9 cellular contexts compared by ENCODE assay signal in the genomic region with DNA sequence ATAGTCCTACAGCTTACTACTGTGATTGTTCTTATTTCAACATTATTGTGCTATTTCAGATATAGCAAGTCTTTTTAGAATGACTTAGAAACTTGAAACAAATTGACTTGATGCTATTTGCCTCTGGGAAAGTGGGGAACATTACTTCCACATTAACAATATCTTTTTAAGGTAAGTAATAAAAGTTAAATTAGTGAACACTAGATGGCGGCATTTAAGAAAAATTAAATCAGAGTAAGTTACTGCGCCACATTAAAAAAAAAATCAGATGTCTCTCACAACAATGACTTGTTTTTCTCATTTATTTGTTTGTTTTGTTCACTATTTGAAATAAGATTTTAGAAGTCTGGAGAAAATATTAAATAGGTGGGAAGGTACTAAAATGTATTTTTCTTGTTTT.
DNase-seq lines count a peak whose midpoint lies in the region; ATAC-seq, FAIRE-seq and TF ChIP-seq lines count a peak whose summit lies in the region.
"Had no signal": no experiment of that assay in that cellular context is flagged by ENCODE, and none has a peak within 500 bp of the region (broad histone marks: within the 10 kb centered on the region; RNA-seq: fewer than 3 reads in every experiment).

No MANE protein-coding gene starts in this region.

- H2BK120ac ChIP-seq in H9 (ENCODE audit: low read depth, low read length, poor library complexity, severe bottlenecking): no peak overlapping the region

- CTCF ChIA-PET in A549 (lab: Yijun Ruan, JAX): no interaction called here
- CTCF ChIA-PET in WTC11 (lab: Charles Lee): interaction anchor here (0.7 kb wide), 2 partner anchors 21 to 222 kb away, joined by 3 to 4 read pairs; no protein-coding TSS in a partner anchor

- no peak overlapping the region for H2BK15ac ChIP-seq in H9 (ENCODE audit: low read depth, low read length)

- 0 out of 5 replicates have a peak, but pooled peaks of 1 of the 2 experiments have one; percentile 17 for TF ChIP-seq RAD21 in A549 (conservative IDR thresholded peaks at IDR 0.05 in 1 of 2, IDR thresholded peaks at IDR 0.05 in 1 of 2)

- H3K27me3 Mint-ChIP-seq in H9 (ENCODE audit: low read depth) (no peaks in the 10 kb centered on the region), WTC11 (ENCODE audit: low read depth) (no peaks in the 10 kb centered on the region)

- no peaks in the 10 kb centered on the region for H3K4me1 Mint-ChIP-seq in H9
- peaks cover 2% of the 10 kb centered on the region; the same call in 1 of the 2 replicates for H3K4me1 Mint-ChIP-seq in WTC11

- TF ChIP-seq POLR2A in A549 (IDR thresholded peaks at IDR 0.05; ENCODE audit: low read length) (no peak), suprapubic skin (IDR thresholded peaks at IDR 0.05) (no peak)

- 10% methylated on average over 2 of the region's 2 CpGs for WGBS in A549 (ENCODE audit: missing lambda C conversion rate)
- WGBS in H9 (ENCODE audit: extremely low coverage, insufficient read length, low lambda C conversion rate): no CpG with 5 or more reads among the region's 2 CpGs
- 16% methylated on average over 2 of the region's 2 CpGs for WGBS in suprapubic skin

- no peak overlapping the region for H3K9ac ChIP-seq in H9 (ENCODE audit: extremely low read depth, insufficient read length, low read length)

- no peak overlapping the region for H3K4ac ChIP-seq in H9 (ENCODE audit: low read depth, low read length)

- H3K27ac Mint-ChIP-seq in H9 (no peak overlapping the region; a peak in 1 of 7 replicates), WTC11 (no peak overlapping the region)

- H3K18ac ChIP-seq in H9 (ENCODE audit: insufficient read length, low read depth, low read length): no peak overlapping the region

- no peak overlapping the region for H2BK12ac ChIP-seq in H9 (ENCODE audit: insufficient read length, low read depth, low read length)

- TF ChIP-seq EP300 in A549 (IDR thresholded peaks at IDR 0.05): no peak
- no peak for TF ChIP-seq EP300 in suprapubic skin (IDR thresholded peaks at IDR 0.05)

- no peaks in the 10 kb centered on the region for H3K79me2 ChIP-seq in H9 (ENCODE audit: insufficient read depth, low read length)

- H3K27me3 ChIP-seq in H9 (ENCODE audit: insufficient read depth, low read length) (no peaks in the 10 kb centered on the region), suprapubic skin (no peaks in the 10 kb centered on the region)
- H3K27me3 ChIP-seq in effector memory CD4-positive, alpha-beta T cell (replicated peaks; ENCODE audit: control insufficient read depth, insufficient read depth, low read length, poor library complexity, severe bottlenecking): no peaks in the 10 kb centered on the region

- H3K79me1 ChIP-seq in H9 (ENCODE audit: insufficient read depth, low read depth, low read length, poor library complexity, severe bottlenecking): no peaks in the 10 kb centered on the region

- H4K20me1 ChIP-seq in H9 (ENCODE audit: control insufficient read depth, insufficient read depth, insufficient read length): no peaks in the 10 kb centered on the region

- peak; percentile 24; the same call in 1 of the 3 replicates for TF ChIP-seq CTCF in A549 (IDR thresholded peaks at IDR 0.05)
- peak; percentile 62 for TF ChIP-seq CTCF in H9 (conservative IDR thresholded peaks at IDR 0.05)
- TF ChIP-seq CTCF in fibroblast of the aortic adventitia (IDR thresholded peaks at IDR 0.05; ENCODE audit: insufficient read depth, low read length): no peak
- no peak for TF ChIP-seq CTCF in suprapubic skin (IDR thresholded peaks at IDR 0.05)
- no peak for TF ChIP-seq CTCF in WTC11 (IDR thresholded peaks at IDR 0.05)

- no peaks in the 10 kb centered on the region for H3K9me3 ChIP-seq in A549
- H3K9me3 ChIP-seq in H9 (ENCODE audit: control insufficient read depth, low read depth, low read length): no peaks in the 10 kb centered on the region
- H3K9me3 ChIP-seq in suprapubic skin: no peaks in the 10 kb centered on the region
- no peaks in the 10 kb centered on the region for H3K9me3 ChIP-seq in effector memory CD4-positive, alpha-beta T cell (ENCODE audit: control insufficient read depth, low read length)

- H3K4me1 ChIP-seq in A549 (no peaks in the 10 kb centered on the region), H9 (ENCODE audit: insufficient read depth, low read length) (no peaks in the 10 kb centered on the region), suprapubic skin (no peaks in the 10 kb centered on the region)
- H3K4me1 ChIP-seq in effector memory CD4-positive, alpha-beta T cell (ENCODE audit: control insufficient read depth, insufficient read depth, low read length, poor library complexity, severe bottlenecking): no peaks in the 10 kb centered on the region

- ATAC-seq in A549 (no peak), WTC11 (no peak)

- no peak overlapping the region for H4K5ac ChIP-seq in H9 (ENCODE audit: insufficient read length, low read depth, low read length)

- no peak overlapping the region for H2BK5ac ChIP-seq in H9 (ENCODE audit: insufficient read length, low read length)

- H2AK5ac ChIP-seq in H9 (ENCODE audit: insufficient read length, low read length): no peak overlapping the region

- no peak overlapping the region for H3K4me3 ChIP-seq in A549
- no peak overlapping the region for H3K4me3 ChIP-seq in fibroblast of the aortic adventitia (ENCODE audit: low read depth, low read length)
- H3K4me3 ChIP-seq in suprapubic skin: no peak overlapping the region
- no peak overlapping the region for H3K4me3 ChIP-seq in effector memory CD4-positive, alpha-beta T cell (ENCODE audit: insufficient read depth, low read depth, low read length, poor library complexity, severe bottlenecking)

- no peak overlapping the region for H3T11ph ChIP-seq in H9 (ENCODE audit: low read length)

- no peak overlapping the region for H3K23ac ChIP-seq in H9 (ENCODE audit: insufficient read length, low read depth, low read length)

- H3K14ac ChIP-seq in H9 (ENCODE audit: insufficient read depth, low read length): no peak overlapping the region

- H2BK20ac ChIP-seq in H9 (ENCODE audit: low read depth, low read length, poor library complexity, severe bottlenecking): no peak overlapping the region

- no peak overlapping the region for H4K8ac ChIP-seq in H9 (replicated peaks; ENCODE audit: insufficient read length, low read depth, low read length)

- H3K27ac ChIP-seq in A549 (no peak overlapping the region), H9 (ENCODE audit: insufficient read length, low read depth, low read length) (no peak overlapping the region), suprapubic skin (no peak overlapping the region)
- H3K27ac ChIP-seq in effector memory CD4-positive, alpha-beta T cell (ENCODE audit: insufficient read depth, low read length, poor library complexity, severe bottlenecking): no peak overlapping the region

- H3K9me3 Mint-ChIP-seq in H9 (peaks cover 0 to under 1% of the 10 kb centered on the region in 2 experiments; a peak in 1 of 5 replicates), WTC11 (peaks cover 5% of the 10 kb centered on the region; the same call in 1 of the 2 replicates)

- H3K4me3 Mint-ChIP-seq in H9 (no peak overlapping the region), WTC11 (no peak overlapping the region)

- H4K91ac ChIP-seq in H9 (ENCODE audit: insufficient read length, low read depth, low read length): no peak overlapping the region

- no peak overlapping the region for H2AFZ ChIP-seq in H9 (ENCODE audit: low read length)

- H3K36me3 ChIP-seq in suprapubic skin: no peaks in the 10 kb centered on the region
- H3K36me3 ChIP-seq in effector memory CD4-positive, alpha-beta T cell (ENCODE audit: control insufficient read depth, insufficient read depth, low read length): no peaks in the 10 kb centered on the region

- H3K4me2 ChIP-seq in A549 (no peak overlapping the region), H9 (ENCODE audit: insufficient read depth, insufficient read length, low read length) (no peak overlapping the region)

- FAIRE-seq in A549 (lab: Jason Lieb, UNC): no peak

- no peak overlapping the region for H3K56ac ChIP-seq in H9 (ENCODE audit: insufficient read length, low read depth, low read length)

- H3K36me3 Mint-ChIP-seq in H9 (ENCODE audit: insufficient read depth in 1 of 3, low read depth in 3 of 3) (no peaks in the 10 kb centered on the region; a peak in 2 of 7 replicates), WTC11 (no peaks in the 10 kb centered on the region)

- peak in 1 of 2 experiments; percentile 5 for DNase-seq in A549 (ENCODE audit: low read depth in 1 of 2, low spot score in 1 of 2)
- no peak for DNase-seq in H9
- peak; percentile 60 for DNase-seq in OCI-M1 (lab: John Stamatoyannopoulos, UW)
- DNase-seq in fibroblast of the aortic adventitia (ENCODE audit: low read depth): peak; percentile 63
- DNase-seq in suprapubic skin (ENCODE audit: low spot score in 2 of 2): no peak
- DNase-seq in stimulated activated CD4-positive, alpha-beta T cell treated with anti-CD3 and anti-CD28 coated beads, Interleukin-1b, Interleukin-23, amount 100 ng/mL, for 48 hours: no peak
- DNase-seq in WTC11 (ENCODE audit: low spot score): no peak
- DNase-seq in effector memory CD4-positive, alpha-beta T cell: no peak
- DNase-seq: activated CD4-positive, CD25-positive, alpha-beta regulatory T cell had no signal

- no peaks in the 10 kb centered on the region for H3K23me2 ChIP-seq in H9 (ENCODE audit: insufficient read length, low read depth, low read length, poor library complexity, severe bottlenecking)

- POLR2A ChIA-PET in A549 (lab: Yijun Ruan, JAX): no interaction called here
- POLR2A ChIA-PET in WTC11 (lab: Charles Lee): no interaction called here

TF ChIP-seq in A549, 52 proteins besides CTCF, POLR2A, EP300 and RAD21 (continues in another document):
- no peak for TF ChIP-seq ELK1 (IDR thresholded peaks at IDR 0.05; ENCODE audit: low read depth, low read length)

TF ChIP-seq in WTC11, 78 proteins besides CTCF, POLR2A, EP300 and RAD21 (continues in another document):
- TF ChIP-seq ETV6 (CRISPR knock-in tag; IDR thresholded peaks at IDR 0.05) (no peak), JAZF1 (CRISPR knock-in tag; IDR thresholded peaks at IDR 0.05) (no peak), GABPB1 (CRISPR knock-in tag; IDR thresholded peaks at IDR 0.05) (no peak), FOXP1 (CRISPR knock-in tag; IDR thresholded peaks at IDR 0.05; ENCODE audit: borderline replicate concordance) (no peak)
- TF ChIP-seq, protein P1, sequence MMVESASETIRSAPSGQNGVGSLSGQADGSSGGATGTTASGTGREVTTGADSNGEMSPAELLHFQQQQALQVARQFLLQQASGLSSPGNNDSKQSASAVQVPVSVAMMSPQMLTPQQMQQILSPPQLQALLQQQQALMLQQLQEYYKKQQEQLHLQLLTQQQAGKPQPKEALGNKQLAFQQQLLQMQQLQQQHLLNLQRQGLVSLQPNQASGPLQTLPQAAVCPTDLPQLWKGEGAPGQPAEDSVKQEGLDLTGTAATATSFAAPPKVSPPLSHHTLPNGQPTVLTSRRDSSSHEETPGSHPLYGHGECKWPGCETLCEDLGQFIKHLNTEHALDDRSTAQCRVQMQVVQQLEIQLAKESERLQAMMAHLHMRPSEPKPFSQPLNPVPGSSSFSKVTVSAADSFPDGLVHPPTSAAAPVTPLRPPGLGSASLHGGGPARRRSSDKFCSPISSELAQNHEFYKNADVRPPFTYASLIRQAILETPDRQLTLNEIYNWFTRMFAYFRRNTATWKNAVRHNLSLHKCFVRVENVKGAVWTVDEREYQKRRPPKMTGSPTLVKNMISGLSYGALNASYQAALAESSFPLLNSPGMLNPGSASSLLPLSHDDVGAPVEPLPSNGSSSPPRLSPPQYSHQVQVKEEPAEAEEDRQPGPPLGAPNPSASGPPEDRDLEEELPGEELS (CRISPR knock-in tag; IDR thresholded peaks at IDR 0.05): no peak

Comparison
In these comparisons a context has a peak if more than half of its experiments do, and no peak if none do; other contexts are left out.
1. DNase-seq: peak in OCI-M1 (single experiment) and fibroblast of the aortic adventitia (single experiment); none in H9 (single experiment), suprapubic skin (0 of 2), stimulated activated CD4-positive, alpha-beta T cell treated with anti-CD3 and anti-CD28 coated beads, Interleukin-1b, Interleukin-23, amount 100 ng/mL, for 48 hours (single experiment), WTC11 (single experiment) and effector memory CD4-positive, alpha-beta T cell (0 of 3).
2. CTCF ChIP-seq: peak in A549 (single experiment) and H9 (single experiment); none in fibroblast of the aortic adventitia (single experiment), suprapubic skin (0 of 2) and WTC11 (single experiment).
3. Of the 8 proteins assayed by ChIP-seq in both WTC11 and A549: peak only in WTC11: none; only in A549: CTCF; in both: none; in neither: 7.